28 cellular contexts compared by ENCODE assay signal in the genomic region with DNA sequence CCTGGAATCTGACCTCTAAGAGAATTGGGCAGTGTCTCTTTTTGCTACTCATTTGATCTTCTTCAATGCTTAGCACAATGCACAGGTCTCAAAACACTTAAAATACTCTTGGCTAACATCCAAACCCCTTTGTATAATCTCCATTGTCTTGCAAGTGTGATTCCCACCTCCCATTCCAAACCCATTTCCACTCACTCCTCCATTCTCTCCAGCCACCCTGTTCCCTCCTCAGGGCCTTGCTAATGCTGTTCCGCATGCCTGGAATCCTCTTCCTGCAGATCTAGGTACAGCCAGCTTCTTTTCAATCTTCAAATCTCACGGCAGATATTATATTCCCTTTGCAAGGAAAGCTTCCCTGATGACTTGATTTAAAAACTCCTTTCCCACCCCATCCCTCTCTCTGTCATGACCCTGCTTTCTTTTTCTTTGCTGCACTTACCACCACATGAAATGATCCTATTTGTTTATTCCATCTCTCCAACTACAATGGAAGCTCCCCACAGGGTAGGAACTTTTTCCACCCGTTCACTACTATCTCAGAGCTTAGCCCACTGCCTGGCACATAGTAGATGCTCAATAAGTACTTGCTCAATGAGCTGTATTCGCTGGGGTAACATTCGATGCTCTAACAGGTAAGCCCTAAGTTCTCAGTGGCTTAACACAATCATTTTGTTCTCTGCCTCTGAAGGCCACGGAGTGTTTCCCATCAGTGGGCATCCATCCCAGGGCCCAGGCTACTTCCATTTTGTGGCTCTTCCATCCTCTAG.
"Had no signal": no experiment of that assay in that cellular context is flagged by ENCODE, and none has a peak within 500 bp of the region (broad histone marks: within the 10 kb centered on the region; RNA-seq: fewer than 3 reads in every experiment).

No MANE protein-coding gene starts in this region.

- H3K27ac ChIP-seq: adrenal gland, body of pancreas, colonic mucosa, hepatocyte, parathyroid adenoma, right atrium auricular region, thoracic aorta, uterus, WERI-Rb-1 had no signal

- H3K4me3 ChIP-seq: adrenal gland, body of pancreas, colonic mucosa, hepatocyte, right atrium auricular region, thoracic aorta, uterus had no signal

- H3K27me3 Mint-ChIP-seq: activated CD4-positive, alpha-beta T cell treated with anti-CD3 and anti-CD28 coated beads, Interleukin-2, amount 10 ng/mL, durations not matched to agents 24 days and 14 days; activated naive CD8-positive, alpha-beta T cell treated with anti-CD3 and anti-CD28 coated beads for 36 hours had no signal

- H3K4me1 Mint-ChIP-seq: activated CD4-positive, alpha-beta T cell treated with anti-CD3 and anti-CD28 coated beads, Interleukin-2, amount 10 ng/mL, durations not matched to agents 24 days and 14 days; activated naive CD8-positive, alpha-beta T cell treated with anti-CD3 and anti-CD28 coated beads for 36 hours had no signal

- H3K4me3 Mint-ChIP-seq: activated CD4-positive, alpha-beta memory T cell treated with anti-CD3 and anti-CD28 coated beads for 36 hours; activated CD4-positive, alpha-beta T cell treated with anti-CD3 and anti-CD28 coated beads, Interleukin-2, amount 10 ng/mL, durations not matched to agents 24 days and 14 days; activated naive CD4-positive, alpha-beta T cell treated with anti-CD3 and anti-CD28 coated beads for 36 hours; activated naive CD8-positive, alpha-beta T cell treated with anti-CD3 and anti-CD28 coated beads for 36 hours; activated T-helper 1 cell treated with anti-CD3 and anti-CD28 coated beads, Interleukin-12 subunit alpha, Interleukin-12 subunit beta, Interleukin-2, Interleukin-4 antibody, amounts not matched to agents 30 ng/mL and 10 ng/mL and 1 ng/mL, durations not matched to agents 14 hours and 24 hours and 36 hours; nephron; T-helper 1 cell treated with Interleukin-12 subunit alpha and Interleukin-12 subunit beta and Interleukin-4 antibody, amounts not matched to agents 30 μg/mL and 1 μg/mL, for 36 hours had no signal

- H3K27ac Mint-ChIP-seq: activated CD4-positive, alpha-beta memory T cell treated with anti-CD3 and anti-CD28 coated beads for 36 hours; activated CD4-positive, alpha-beta T cell treated with anti-CD3 and anti-CD28 coated beads, Interleukin-2, amount 10 ng/mL, durations not matched to agents 24 days and 14 days; activated naive CD4-positive, alpha-beta T cell treated with anti-CD3 and anti-CD28 coated beads for 36 hours; activated naive CD8-positive, alpha-beta T cell treated with anti-CD3 and anti-CD28 coated beads for 36 hours; activated T-helper 1 cell treated with anti-CD3 and anti-CD28 coated beads, Interleukin-12 subunit alpha, Interleukin-12 subunit beta, Interleukin-2, Interleukin-4 antibody, amounts not matched to agents 30 ng/mL and 10 ng/mL and 1 ng/mL, durations not matched to agents 14 hours and 24 hours and 36 hours; T-helper 1 cell treated with Interleukin-12 subunit alpha and Interleukin-12 subunit beta and Interleukin-4 antibody, amounts not matched to agents 30 μg/mL and 1 μg/mL, for 36 hours had no signal

- H3K4me2 ChIP-seq: hepatocyte had no signal

- H3K4me1 ChIP-seq: adrenal gland, body of pancreas, colonic mucosa, parathyroid adenoma, uterus had no signal

- H3K9me3 Mint-ChIP-seq: activated CD4-positive, alpha-beta memory T cell treated with anti-CD3 and anti-CD28 coated beads for 36 hours; activated CD4-positive, alpha-beta T cell treated with anti-CD3 and anti-CD28 coated beads, Interleukin-2, amount 10 ng/mL, durations not matched to agents 24 days and 14 days; activated naive CD4-positive, alpha-beta T cell treated with anti-CD3 and anti-CD28 coated beads for 36 hours; activated naive CD8-positive, alpha-beta T cell treated with anti-CD3 and anti-CD28 coated beads for 36 hours; activated T-helper 1 cell treated with anti-CD3 and anti-CD28 coated beads, Interleukin-12 subunit alpha, Interleukin-12 subunit beta, Interleukin-2, Interleukin-4 antibody, amounts not matched to agents 30 ng/mL and 10 ng/mL and 1 ng/mL, durations not matched to agents 14 hours and 24 hours and 36 hours; T-helper 1 cell treated with Interleukin-12 subunit alpha and Interleukin-12 subunit beta and Interleukin-4 antibody, amounts not matched to agents 30 μg/mL and 1 μg/mL, for 36 hours had no signal

- DNase-seq: activated CD4-positive, alpha-beta memory T cell treated with anti-CD3 and anti-CD28 coated beads for 36 hours; activated CD4-positive, alpha-beta T cell treated with anti-CD3 and anti-CD28 coated beads, Interleukin-2, amount 10 ng/mL, durations not matched to agents 24 days and 14 days; activated CD4-positive, CD25-positive, alpha-beta regulatory T cell treated with anti-CD3 and anti-CD28 coated beads, Interleukin-2, amount 50 U/mL, for 72 hours; activated CD8-positive, alpha-beta memory T cell treated with anti-CD3 and anti-CD28 coated beads, Interleukin-2, amount 50 U/mL, for 4 hours; activated effector memory CD4-positive, alpha-beta T cell treated with anti-CD3 and anti-CD28 coated beads, Interleukin-2, amount 50 U/mL, for 16 hours; activated naive CD4-positive, alpha-beta T cell treated with anti-CD3 and anti-CD28 coated beads for 36 hours; activated naive CD8-positive, alpha-beta T cell treated with anti-CD3 and anti-CD28 coated beads for 36 hours; activated T-cell treated with anti-CD3 and anti-CD28 coated beads, Interleukin-2, amount 50 U/mL, for 1 hour; adrenal gland; body of pancreas; cerebellar nuclear complex; colonic mucosa; effector CD8-positive, alpha-beta T cell; left cardiac atrium; mammary epithelial cell; nucleus accumbens; stimulated activated naive CD4-positive, alpha-beta T cell; T-helper 9 cell; trophoblast cell; uterus; WERI-Rb-1 had no signal

- H3K36me3 Mint-ChIP-seq: activated CD4-positive, alpha-beta memory T cell treated with anti-CD3 and anti-CD28 coated beads for 36 hours; activated naive CD8-positive, alpha-beta T cell treated with anti-CD3 and anti-CD28 coated beads for 36 hours had no signal

- H3K79me2 ChIP-seq: hepatocyte, parathyroid adenoma had no signal

- ATAC-seq: body of pancreas, left cardiac atrium had no signal

- H3K27me3 ChIP-seq: adrenal gland, body of pancreas, colonic mucosa, hepatocyte, right atrium auricular region, uterus had no signal

- H3K36me3 ChIP-seq: adrenal gland, colonic mucosa, right atrium auricular region, thoracic aorta, uterus, WERI-Rb-1 had no signal

- H3K9me3 ChIP-seq: adrenal gland, body of pancreas, colonic mucosa, thoracic aorta, uterus had no signal

- H2AFZ ChIP-seq: hepatocyte, parathyroid adenoma had no signal
